22 cellular contexts compared by ENCODE assay signal in the genomic region with DNA sequence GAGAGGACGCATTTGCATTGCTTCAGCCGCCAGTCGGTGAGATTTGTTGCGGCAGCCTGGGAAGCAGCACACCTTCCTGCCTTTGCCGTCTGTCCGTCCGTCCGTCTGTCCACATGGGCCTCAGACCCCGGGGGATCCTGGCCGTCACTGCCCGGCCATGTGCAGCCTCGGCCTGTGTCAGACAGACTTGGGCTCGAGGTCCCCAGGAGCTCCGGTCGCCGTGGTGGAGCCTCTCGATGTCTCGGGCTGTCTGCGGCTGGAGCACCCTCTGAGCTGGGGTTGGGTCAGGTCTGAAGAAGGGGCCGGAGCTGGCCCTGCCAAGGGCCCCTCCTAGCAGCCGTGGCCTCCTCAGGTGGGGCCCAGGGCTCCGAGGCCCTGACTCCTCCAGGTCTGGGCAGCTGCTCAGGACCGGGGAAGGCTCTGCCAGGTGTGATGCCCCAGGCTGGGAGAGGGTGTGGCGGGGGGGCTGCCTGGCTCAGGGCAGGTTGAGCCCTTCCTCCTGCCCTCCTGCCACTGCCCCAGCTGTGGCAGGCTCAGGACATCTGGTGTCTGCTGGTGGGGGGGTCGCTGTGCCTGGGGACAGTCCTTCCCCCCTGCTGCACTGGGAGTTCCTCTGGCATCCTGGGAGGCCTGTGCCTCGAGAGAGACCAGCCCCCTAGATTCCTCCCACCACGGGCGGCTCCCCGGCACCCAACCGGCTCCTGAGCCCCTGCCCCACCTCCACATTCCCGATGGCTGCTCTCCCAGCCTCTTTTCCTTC. TPM values are rescaled to one million over a fixed set of nuclear protein-coding genes. Genes with fewer than 3 reads are reported as not detected.
DNase-seq lines count a peak whose midpoint lies in the region; ATAC-seq and TF ChIP-seq lines count a peak whose summit lies in the region.
"Had no signal": no experiment of that assay in that cellular context is flagged by ENCODE, and none has a peak within 500 bp of the region (broad histone marks: within the 10 kb centered on the region; RNA-seq: fewer than 3 reads in every experiment).

No MANE protein-coding gene starts in this region.

- H3K27me3 ChIP-seq in RWPE2 (ENCODE audit: insufficient read depth, poor library complexity, severe bottlenecking) (no peaks in the 10 kb centered on the region), left ventricle myocardium inferior (ENCODE audit: low read depth) (peaks cover 8% of the 10 kb centered on the region)

- H3K4me3 Mint-ChIP-seq in activated CD8-positive, alpha-beta memory T cell treated with anti-CD3 and anti-CD28 coated beads, Interleukin-2, amount 10 ng/mL, durations not matched to agents 7 days and 5 days: no peak overlapping the region
- H3K4me3 Mint-ChIP-seq in stimulated activated effector memory CD8-positive, alpha-beta T cell treated with anti-CD3 and anti-CD28 coated beads, Interleukin-12 subunit alpha, Interleukin-12 subunit beta, amount 100 ng/mL, for 72 hours: peak overlapping the region; percentile 44
- H3K4me3 Mint-ChIP-seq: activated CD8-positive, alpha-beta T cell treated with anti-CD3 and anti-CD28 coated beads, Interleukin-2, amount 10 ng/mL, durations not matched to agents 7 days and 5 days had no signal

- no peak overlapping the region for H3K27ac ChIP-seq in RWPE2 (ENCODE audit: poor library complexity, severe bottlenecking)
- H3K27ac ChIP-seq in left ventricle myocardium inferior (replicated peaks): no peak overlapping the region
- H3K27ac ChIP-seq: foreskin keratinocyte, parathyroid adenoma, VCaP had no signal

- H3K36me3 Mint-ChIP-seq in activated CD8-positive, alpha-beta memory T cell treated with anti-CD3 and anti-CD28 coated beads, Interleukin-2, amount 10 ng/mL, durations not matched to agents 7 days and 5 days: peaks cover 3% of the 10 kb centered on the region
- peaks cover 15% of the 10 kb centered on the region for H3K36me3 Mint-ChIP-seq in stimulated activated effector memory CD8-positive, alpha-beta T cell treated with anti-CD3 and anti-CD28 coated beads, Interleukin-12 subunit alpha, Interleukin-12 subunit beta, amount 100 ng/mL, for 72 hours
- H3K36me3 Mint-ChIP-seq: CD4-positive, CD25-positive, alpha-beta regulatory T cell had no signal

- no peak overlapping the region for H3K27ac Mint-ChIP-seq in activated CD8-positive, alpha-beta memory T cell treated with anti-CD3 and anti-CD28 coated beads, Interleukin-2, amount 10 ng/mL, durations not matched to agents 7 days and 5 days
- H3K27ac Mint-ChIP-seq in stimulated activated effector memory CD8-positive, alpha-beta T cell treated with anti-CD3 and anti-CD28 coated beads, Interleukin-12 subunit alpha, Interleukin-12 subunit beta, amount 100 ng/mL, for 72 hours: peak overlapping the region; percentile 90
- H3K27ac Mint-ChIP-seq: activated CD8-positive, alpha-beta T cell treated with anti-CD3 and anti-CD28 coated beads, Interleukin-2, amount 10 ng/mL, durations not matched to agents 7 days and 5 days had no signal

- H3K4me3 ChIP-seq in RWPE2 (ENCODE audit: severe bottlenecking): no peak overlapping the region
- H3K4me3 ChIP-seq in left ventricle myocardium inferior: peak overlapping the region; percentile 32

- H3K9me3 Mint-ChIP-seq in activated CD8-positive, alpha-beta memory T cell treated with anti-CD3 and anti-CD28 coated beads, Interleukin-2, amount 10 ng/mL, durations not matched to agents 7 days and 5 days (ENCODE audit: low read depth): peaks cover 10% of the 10 kb centered on the region
- H3K9me3 Mint-ChIP-seq in stimulated activated effector memory CD8-positive, alpha-beta T cell treated with anti-CD3 and anti-CD28 coated beads, Interleukin-12 subunit alpha, Interleukin-12 subunit beta, amount 100 ng/mL, for 72 hours: peaks cover 4% of the 10 kb centered on the region

- peaks cover 25% of the 10 kb centered on the region for H3K27me3 Mint-ChIP-seq in activated CD8-positive, alpha-beta memory T cell treated with anti-CD3 and anti-CD28 coated beads, Interleukin-2, amount 10 ng/mL, durations not matched to agents 7 days and 5 days

- intact Hi-C loops in left ventricle myocardium inferior (cut with micrococcal nuclease): no loop called here

- no peak for ATAC-seq in activated CD8-positive, alpha-beta memory T cell treated with anti-CD3 and anti-CD28 coated beads, Interleukin-2, amount 10 ng/mL, durations not matched to agents 7 days and 5 days
- peak; percentile 12; the same call in 1 of the 3 replicates for ATAC-seq in RWPE2 (ENCODE audit: low read depth)
- no peak for ATAC-seq in stimulated activated effector memory CD8-positive, alpha-beta T cell treated with anti-CD3 and anti-CD28 coated beads, Interleukin-12 subunit alpha, Interleukin-12 subunit beta, amount 100 ng/mL, for 72 hours
- no peak for ATAC-seq in HG02870 (IDR thresholded peaks at IDR 0.05; ENCODE audit: unreplicated experiment)
- ATAC-seq: activated CD8-positive, alpha-beta T cell treated with anti-CD3 and anti-CD28 coated beads, Interleukin-2, amount 10 ng/mL, durations not matched to agents 7 days and 5 days; foreskin keratinocyte had no signal

- H3K9me3 ChIP-seq in RWPE2 (ENCODE audit: severe bottlenecking) (no peaks in the 10 kb centered on the region), left ventricle myocardium inferior (replicated peaks) (no peaks in the 10 kb centered on the region)

- CTCF ChIA-PET in activated CD8-positive, alpha-beta memory T cell treated with anti-CD3 and anti-CD28 coated beads, Interleukin-2, amount 10 ng/mL, durations not matched to agents 7 days and 5 days (lab: Charles Lee): no interaction called here

- peak; percentile 34 for DNase-seq in activated CD8-positive, alpha-beta memory T cell treated with anti-CD3 and anti-CD28 coated beads, Interleukin-2, amount 10 ng/mL, durations not matched to agents 7 days and 5 days
- no peak for DNase-seq in activated CD8-positive, alpha-beta memory T cell treated with anti-CD3 and anti-CD28 coated beads, Interleukin-2, amount 50 U/mL, for 48 hours
- DNase-seq in RWPE2 (ENCODE audit: low spot score) (no peak), left ventricle myocardium inferior (no peak), superior temporal gyrus (ENCODE audit: extremely low spot score) (no peak), KBM-7 (no peak)
- peak in 1 of 2 donors; percentile 45 for DNase-seq in stimulated activated effector memory CD8-positive, alpha-beta T cell treated with anti-CD3 and anti-CD28 coated beads, Interleukin-12 subunit alpha, Interleukin-12 subunit beta, amount 100 ng/mL, for 72 hours (ENCODE audit: low spot score in 2 of 2)
- DNase-seq: activated CD8-positive, alpha-beta T cell treated with anti-CD3 and anti-CD28 coated beads, Interleukin-2, amount 10 ng/mL, durations not matched to agents 7 days and 5 days; activated gamma-delta T cell; anterior cingulate cortex; CD4-positive, CD25-positive, alpha-beta regulatory T cell; DND-41; foreskin keratinocyte; NCI-H345; RPMI8226; small intestine; T-helper 1 cell; trophoblast cell had no signal

- peaks cover 16% of the 10 kb centered on the region for H3K4me1 Mint-ChIP-seq in activated CD8-positive, alpha-beta memory T cell treated with anti-CD3 and anti-CD28 coated beads, Interleukin-2, amount 10 ng/mL, durations not matched to agents 7 days and 5 days
- H3K4me1 Mint-ChIP-seq in stimulated activated effector memory CD8-positive, alpha-beta T cell treated with anti-CD3 and anti-CD28 coated beads, Interleukin-12 subunit alpha, Interleukin-12 subunit beta, amount 100 ng/mL, for 72 hours: peaks cover 44% of the 10 kb centered on the region

- in situ Hi-C loops in KBM-7 (cut with MboI; ENCODE audit: low pct_unique_long_range_greater_than_20kb, low sequenced_read_pairs): no loop called here

- TF ChIP-seq CTCF in RWPE2 (IDR thresholded peaks at IDR 0.05; ENCODE audit: poor library complexity, severe bottlenecking) (no peak), left ventricle myocardium inferior (IDR thresholded peaks at IDR 0.05; ENCODE audit: borderline replicate concordance) (no peak)

- H3K4me1 ChIP-seq in RWPE2 (ENCODE audit: insufficient read depth, poor library complexity, severe bottlenecking) (no peaks in the 10 kb centered on the region), left ventricle myocardium inferior (peaks cover 8% of the 10 kb centered on the region)
- H3K4me1 ChIP-seq: foreskin keratinocyte, parathyroid adenoma had no signal

- H3K36me3 ChIP-seq in RWPE2 (ENCODE audit: low read depth) (no peaks in the 10 kb centered on the region), left ventricle myocardium inferior (no peaks in the 10 kb centered on the region)

RNA-seq across cellular contexts. Expression of a gene that starts 11.8 kb away (rescaled TPM):
- total RNA-seq in activated CD8-positive, alpha-beta memory T cell treated with anti-CD3 and anti-CD28 coated beads, Interleukin-2, amount 10 ng/mL, durations not matched to agents 7 days and 5 days: under 1 TPM in 1 of 2 experiments, not detected in 1; 0.12 TPM
- total RNA-seq in left ventricle myocardium inferior: not detected
- total RNA-seq: foreskin keratinocyte had no signal

RNA-seq across cellular contexts. Expression of a gene that starts 37.9 kb away (rescaled TPM):
- 1 to 10 TPM; 2.2 to 4.1 TPM for total RNA-seq in activated CD8-positive, alpha-beta memory T cell treated with anti-CD3 and anti-CD28 coated beads, Interleukin-2, amount 10 ng/mL, durations not matched to agents 7 days and 5 days
- total RNA-seq in left ventricle myocardium inferior: 3.3 TPM
- total RNA-seq: foreskin keratinocyte, HT-29 had no signal

RNA-seq across cellular contexts. Expression of a gene that starts 44.2 kb away (rescaled TPM):
- total RNA-seq in activated CD8-positive, alpha-beta memory T cell treated with anti-CD3 and anti-CD28 coated beads, Interleukin-2, amount 10 ng/mL, durations not matched to agents 7 days and 5 days: under 1 TPM in 1 of 2 experiments, not detected in 1; 0.20 TPM
- total RNA-seq in left ventricle myocardium inferior: not detected
- total RNA-seq: foreskin keratinocyte, HT-29 had no signal

RNA-seq across cellular contexts. Expression of a gene that starts 48.7 kb away (rescaled TPM):
- total RNA-seq in activated CD8-positive, alpha-beta memory T cell treated with anti-CD3 and anti-CD28 coated beads, Interleukin-2, amount 10 ng/mL, durations not matched to agents 7 days and 5 days: not detected
- total RNA-seq in left ventricle myocardium inferior: not detected
- total RNA-seq: activated CD8-positive, alpha-beta T cell treated with anti-CD3 and anti-CD28 coated beads, Interleukin-2, amount 10 ng/mL, durations not matched to agents 7 days and 5 days; foreskin keratinocyte; HT-29 had no signal
